In genomic region chr16:49019826-49020401, GRCh38 we compare ENCODE assay signal across 11 cellular contexts.
DNase-seq lines count a peak whose midpoint lies in the region; ATAC-seq and TF ChIP-seq lines count a peak whose summit lies in the region.
"Had no signal": no experiment of that assay in that cellular context is flagged by ENCODE, and none has a peak within 500 bp of the region (broad histone marks: within the 10 kb centered on the region; RNA-seq: fewer than 3 reads in every experiment).

No MANE protein-coding gene starts in this region.

- no peak for ATAC-seq in GM21390 (IDR thresholded peaks at IDR 0.05; ENCODE audit: unreplicated experiment)
- ATAC-seq in lower lobe of right lung, result no peak
- ATAC-seq in GM21367 (IDR thresholded peaks at IDR 0.05; ENCODE audit: unreplicated experiment), result no peak

- TF ChIP-seq CTCF in HEK293 (tag by site-specific recombination; IDR thresholded peaks at IDR 0.05) (no peak), lower lobe of right lung (IDR thresholded peaks at IDR 0.05) (no peak)

- H3K36me3 ChIP-seq in HEK293 (ENCODE audit: control insufficient read depth in 2 of 2, insufficient read depth in 1 of 2, low read length in 2 of 2) (no peaks in the 10 kb centered on the region), lower lobe of right lung (no peaks in the 10 kb centered on the region)

- H3K4me3 ChIP-seq in HEK293 (ENCODE audit: low read depth, low read length) (no peak overlapping the region), lower lobe of right lung (no peak overlapping the region)

- DNase-seq in NCI-H510A treated with DMSO at 0.1 percent for 48 hours (lab: John Stamatoyannopoulos, UW) (peak; percentile 81), cerebellum (ENCODE audit: low spot score) (peak; percentile 78), retina (peak; percentile 71), lower lobe of right lung (no peak)
- DNase-seq: activated CD4-positive, alpha-beta T cell treated with anti-CD3 and anti-CD28 coated beads, Interleukin-2, amount 50 U/mL, for 1 hour; CD4-positive, CD25-positive, alpha-beta regulatory T cell; MV-4-11; naive B cell had no signal

- CTCF ChIA-PET in HEK293 (lab: Yijun Ruan, JAX), result no interaction called here

- no peak overlapping the region for H3K27ac ChIP-seq in HEK293 (ENCODE audit: extremely low read depth, low read depth, low read length)
- H3K27ac ChIP-seq in lower lobe of right lung, result no peak overlapping the region

- H3K4me1 ChIP-seq in HEK293 (ENCODE audit: control insufficient read depth, insufficient read depth, low read length) (no peaks in the 10 kb centered on the region), lower lobe of right lung (no peaks in the 10 kb centered on the region)

- H3K9me3 ChIP-seq in HEK293 (ENCODE audit: control insufficient read depth, insufficient read depth, low read depth, low read length) (no peaks in the 10 kb centered on the region), lower lobe of right lung (no peaks in the 10 kb centered on the region)

- intact Hi-C loops in lower lobe of right lung (cut with DNase I), result no loop called here

- H3K27me3 ChIP-seq in lower lobe of right lung (ENCODE audit: low read depth), result peaks cover 12% of the 10 kb centered on the region

- POLR2A ChIA-PET in HEK293 (lab: Yijun Ruan, JAX), result no interaction called here

TF ChIP-seq in HEK293, 187 proteins besides CTCF, POLR2A, EP300 and RAD21:
- no peak for TF ChIP-seq ZFP41 (tag by site-specific recombination; IDR thresholded peaks at IDR 0.05; ENCODE audit: borderline replicate concordance)
- TF ChIP-seq ZNF624 (tag by site-specific recombination; IDR thresholded peaks at IDR 0.05), result no peak
- TF ChIP-seq ZNF221 (tag by site-specific recombination; IDR thresholded peaks at IDR 0.05; ENCODE audit: borderline replicate concordance), result no peak
- TF ChIP-seq ZNF146 (tag by site-specific recombination; IDR thresholded peaks at IDR 0.05), result no peak
- peak; percentile 98 for TF ChIP-seq GLIS1 (tag by site-specific recombination; IDR thresholded peaks at IDR 0.05)
- TF ChIP-seq ZNF580 (tag by site-specific recombination; IDR thresholded peaks at IDR 0.05), result no peak
- no peak for TF ChIP-seq ZNF544 (tag by site-specific recombination; IDR thresholded peaks at IDR 0.05)
- no peak for TF ChIP-seq GLI4 (tag by site-specific recombination; IDR thresholded peaks at IDR 0.05)
- TF ChIP-seq ZNF114 (tag by site-specific recombination; IDR thresholded peaks at IDR 0.05), result no peak
- peak; percentile 71 for TF ChIP-seq ZIC2 (tag by site-specific recombination; IDR thresholded peaks at IDR 0.05)
- TF ChIP-seq REPIN1 (tag by site-specific recombination; IDR thresholded peaks at IDR 0.05; ENCODE audit: low read depth), result no peak
